ENCODE assay signal across 1 cellular context in genomic region chr9:35102769-35103659, GRCh38.
TF ChIP-seq lines count a peak whose summit lies in the region.

A gene with protein sequence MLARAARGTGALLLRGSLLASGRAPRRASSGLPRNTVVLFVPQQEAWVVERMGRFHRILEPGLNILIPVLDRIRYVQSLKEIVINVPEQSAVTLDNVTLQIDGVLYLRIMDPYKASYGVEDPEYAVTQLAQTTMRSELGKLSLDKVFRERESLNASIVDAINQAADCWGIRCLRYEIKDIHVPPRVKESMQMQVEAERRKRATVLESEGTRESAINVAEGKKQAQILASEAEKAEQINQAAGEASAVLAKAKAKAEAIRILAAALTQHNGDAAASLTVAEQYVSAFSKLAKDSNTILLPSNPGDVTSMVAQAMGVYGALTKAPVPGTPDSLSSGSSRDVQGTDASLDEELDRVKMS (minus strand): TSS chr9:35103131. CDS start chr9:35103094, 37 bp downstream.

TF ChIP-seq in HepG2, 621 proteins besides CTCF, POLR2A, EP300 and RAD21 (continued from another document and continues in another):
- TF ChIP-seq ZNF256 (CRISPR knock-in tag; conservative IDR thresholded peaks at IDR 0.05) (no peak), ZNF432 (CRISPR knock-in tag; IDR thresholded peaks at IDR 0.05; ENCODE audit: borderline replicate concordance) (no peak), FLYWCH1 (CRISPR knock-in tag; IDR thresholded peaks at IDR 0.05) (no peak), ZMAT5 (CRISPR knock-in tag; IDR thresholded peaks at IDR 0.05; ENCODE audit: borderline replicate concordance, low read depth) (no peak), NFIC (IDR thresholded peaks at IDR 0.05; ENCODE audit: low read length) (0 out of 2 replicates have a peak, but pooled peaks have one; percentile 7), CREM (IDR thresholded peaks at IDR 0.05) (peak; percentile 76), CREM (CRISPR knock-in tag; IDR thresholded peaks at IDR 0.05) (no peak), SP5 (CRISPR knock-in tag; IDR thresholded peaks at IDR 0.05; ENCODE audit: borderline replicate concordance, low read depth) (no peak), ZSCAN12 (CRISPR knock-in tag; IDR thresholded peaks at IDR 0.05) (no peak), ZNF619 (CRISPR knock-in tag; IDR thresholded peaks at IDR 0.05) (no peak), ZNF292 (CRISPR knock-in tag; IDR thresholded peaks at IDR 0.05; ENCODE audit: borderline replicate concordance, low read depth) (no peak), SRY (CRISPR knock-in tag; IDR thresholded peaks at IDR 0.05) (no peak; the same call in 1 of the 2 replicates), ZNF232 (CRISPR knock-in tag; IDR thresholded peaks at IDR 0.05; ENCODE audit: borderline replicate concordance) (peak; percentile 85; the same call in 1 of the 2 replicates), CENPBD1 (CRISPR knock-in tag; IDR thresholded peaks at IDR 0.05; ENCODE audit: borderline replicate concordance, low read depth) (no peak), KDM3A (CRISPR knock-in tag; IDR thresholded peaks at IDR 0.05; ENCODE audit: low read depth) (peak; percentile 87; the same call in 1 of the 2 replicates), MIXL1 (CRISPR knock-in tag; IDR thresholded peaks at IDR 0.05) (peak; percentile 65; the same call in 1 of the 2 replicates), LBX2 (CRISPR knock-in tag; IDR thresholded peaks at IDR 0.05; ENCODE audit: borderline replicate concordance) (no peak), PHF20 (CRISPR knock-in tag; IDR thresholded peaks at IDR 0.05) (peak; percentile 98), PAF1 (CRISPR knock-in tag; IDR thresholded peaks at IDR 0.05) (no peak), MED8 (CRISPR knock-in tag; IDR thresholded peaks at IDR 0.05; ENCODE audit: insufficient replicate concordance) (no peak), ZNF891 (CRISPR knock-in tag; IDR thresholded peaks at IDR 0.05) (no peak), HIC2 (CRISPR knock-in tag; IDR thresholded peaks at IDR 0.05; ENCODE audit: low read depth) (no peak), CREBL2 (CRISPR knock-in tag; IDR thresholded peaks at IDR 0.05; ENCODE audit: borderline replicate concordance) (no peak), ZNF782 (CRISPR knock-in tag; IDR thresholded peaks at IDR 0.05; ENCODE audit: borderline replicate concordance) (no peak), RXRA (CRISPR knock-in tag; IDR thresholded peaks at IDR 0.05) (peak; percentile 72; the same call in 1 of the 2 replicates), NFE2L2 (IDR thresholded peaks at IDR 0.05; ENCODE audit: low read length) (no peak), FOXO1 (CRISPR knock-in tag; IDR thresholded peaks at IDR 0.05) (peak; percentile 67), ZNF160 (CRISPR knock-in tag; IDR thresholded peaks at IDR 0.05) (peak; percentile 36; the same call in 1 of the 2 replicates), GATAD1 (CRISPR knock-in tag; IDR thresholded peaks at IDR 0.05) (peak; percentile 99), NFRKB (IDR thresholded peaks at IDR 0.05) (no peak), CEBPG (CRISPR knock-in tag; IDR thresholded peaks at IDR 0.05) (peak; percentile 27; the same call in 1 of the 2 replicates), ZNF549 (CRISPR knock-in tag; IDR thresholded peaks at IDR 0.05) (no peak), ZNF367 (CRISPR knock-in tag; IDR thresholded peaks at IDR 0.05; ENCODE audit: borderline replicate concordance) (no peak), RFXAP (CRISPR knock-in tag; IDR thresholded peaks at IDR 0.05; ENCODE audit: borderline replicate concordance) (peak; percentile 92), HCFC1 (IDR thresholded peaks at IDR 0.05; ENCODE audit: low read depth, low read length) (peak; percentile 76), HNF4G (IDR thresholded peaks at IDR 0.05; ENCODE audit: borderline replicate concordance, low read depth, low read length) (peak; percentile 24; the same call in 1 of the 2 replicates), HNF4G (CRISPR knock-in tag; IDR thresholded peaks at IDR 0.05; ENCODE audit: borderline replicate concordance, low read depth) (peak; percentile 51; the same call in 1 of the 2 replicates), GABPA (IDR thresholded peaks at IDR 0.05; ENCODE audit: low read depth, low read length) (peak; percentile 100), GABPA (CRISPR knock-in tag; IDR thresholded peaks at IDR 0.05; ENCODE audit: low read depth) (peak; percentile 100), MTA3 (CRISPR knock-in tag; IDR thresholded peaks at IDR 0.05) (no peak), ZNF354B (CRISPR knock-in tag; IDR thresholded peaks at IDR 0.05) (no peak), ZNF839 (CRISPR knock-in tag; IDR thresholded peaks at IDR 0.05; ENCODE audit: borderline replicate concordance) (0 out of 2 replicates have a peak, but pooled peaks have one; percentile 67), DR1 (CRISPR knock-in tag; IDR thresholded peaks at IDR 0.05) (peak; percentile 78), ZNF317 (CRISPR knock-in tag; IDR thresholded peaks at IDR 0.05) (no peak), TCF12 (IDR thresholded peaks at IDR 0.05) (no peak), TCF12 (CRISPR knock-in tag; IDR thresholded peaks at IDR 0.05) (no peak), ZNF674 (CRISPR knock-in tag; IDR thresholded peaks at IDR 0.05; ENCODE audit: low read depth) (no peak), HOXA3 (CRISPR knock-in tag; IDR thresholded peaks at IDR 0.05) (peak; percentile 84), SMYD3 (CRISPR knock-in tag; IDR thresholded peaks at IDR 0.05) (no peak)
- TF ChIP-seq, protein P1, sequence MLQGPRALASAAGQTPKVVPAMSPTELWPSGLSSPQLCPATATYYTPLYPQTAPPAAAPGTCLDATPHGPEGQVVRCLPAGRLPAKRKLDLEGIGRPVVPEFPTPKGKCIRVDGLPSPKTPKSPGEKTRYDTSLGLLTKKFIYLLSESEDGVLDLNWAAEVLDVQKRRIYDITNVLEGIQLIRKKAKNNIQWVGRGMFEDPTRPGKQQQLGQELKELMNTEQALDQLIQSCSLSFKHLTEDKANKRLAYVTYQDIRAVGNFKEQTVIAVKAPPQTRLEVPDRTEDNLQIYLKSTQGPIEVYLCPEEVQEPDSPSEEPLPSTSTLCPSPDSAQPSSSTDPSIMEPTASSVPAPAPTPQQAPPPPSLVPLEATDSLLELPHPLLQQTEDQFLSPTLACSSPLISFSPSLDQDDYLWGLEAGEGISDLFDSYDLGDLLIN (CRISPR knock-in tag; IDR thresholded peaks at IDR 0.05; ENCODE audit: borderline replicate concordance): no peak
- TF ChIP-seq, protein P2, sequence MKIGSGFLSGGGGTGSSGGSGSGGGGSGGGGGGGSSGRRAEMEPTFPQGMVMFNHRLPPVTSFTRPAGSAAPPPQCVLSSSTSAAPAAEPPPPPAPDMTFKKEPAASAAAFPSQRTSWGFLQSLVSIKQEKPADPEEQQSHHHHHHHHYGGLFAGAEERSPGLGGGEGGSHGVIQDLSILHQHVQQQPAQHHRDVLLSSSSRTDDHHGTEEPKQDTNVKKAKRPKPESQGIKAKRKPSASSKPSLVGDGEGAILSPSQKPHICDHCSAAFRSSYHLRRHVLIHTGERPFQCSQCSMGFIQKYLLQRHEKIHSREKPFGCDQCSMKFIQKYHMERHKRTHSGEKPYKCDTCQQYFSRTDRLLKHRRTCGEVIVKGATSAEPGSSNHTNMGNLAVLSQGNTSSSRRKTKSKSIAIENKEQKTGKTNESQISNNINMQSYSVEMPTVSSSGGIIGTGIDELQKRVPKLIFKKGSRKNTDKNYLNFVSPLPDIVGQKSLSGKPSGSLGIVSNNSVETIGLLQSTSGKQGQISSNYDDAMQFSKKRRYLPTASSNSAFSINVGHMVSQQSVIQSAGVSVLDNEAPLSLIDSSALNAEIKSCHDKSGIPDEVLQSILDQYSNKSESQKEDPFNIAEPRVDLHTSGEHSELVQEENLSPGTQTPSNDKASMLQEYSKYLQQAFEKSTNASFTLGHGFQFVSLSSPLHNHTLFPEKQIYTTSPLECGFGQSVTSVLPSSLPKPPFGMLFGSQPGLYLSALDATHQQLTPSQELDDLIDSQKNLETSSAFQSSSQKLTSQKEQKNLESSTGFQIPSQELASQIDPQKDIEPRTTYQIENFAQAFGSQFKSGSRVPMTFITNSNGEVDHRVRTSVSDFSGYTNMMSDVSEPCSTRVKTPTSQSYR (CRISPR knock-in tag; IDR thresholded peaks at IDR 0.05; ENCODE audit: borderline replicate concordance): peak; percentile 64
- TF ChIP-seq, protein P3, sequence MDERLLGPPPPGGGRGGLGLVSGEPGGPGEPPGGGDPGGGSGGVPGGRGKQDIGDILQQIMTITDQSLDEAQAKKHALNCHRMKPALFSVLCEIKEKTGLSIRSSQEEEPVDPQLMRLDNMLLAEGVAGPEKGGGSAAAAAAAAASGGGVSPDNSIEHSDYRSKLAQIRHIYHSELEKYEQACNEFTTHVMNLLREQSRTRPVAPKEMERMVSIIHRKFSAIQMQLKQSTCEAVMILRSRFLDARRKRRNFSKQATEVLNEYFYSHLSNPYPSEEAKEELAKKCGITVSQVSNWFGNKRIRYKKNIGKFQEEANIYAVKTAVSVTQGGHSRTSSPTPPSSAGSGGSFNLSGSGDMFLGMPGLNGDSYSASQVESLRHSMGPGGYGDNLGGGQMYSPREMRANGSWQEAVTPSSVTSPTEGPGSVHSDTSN (CRISPR knock-in tag; IDR thresholded peaks at IDR 0.05): no peak
- TF ChIP-seq, protein P4, sequence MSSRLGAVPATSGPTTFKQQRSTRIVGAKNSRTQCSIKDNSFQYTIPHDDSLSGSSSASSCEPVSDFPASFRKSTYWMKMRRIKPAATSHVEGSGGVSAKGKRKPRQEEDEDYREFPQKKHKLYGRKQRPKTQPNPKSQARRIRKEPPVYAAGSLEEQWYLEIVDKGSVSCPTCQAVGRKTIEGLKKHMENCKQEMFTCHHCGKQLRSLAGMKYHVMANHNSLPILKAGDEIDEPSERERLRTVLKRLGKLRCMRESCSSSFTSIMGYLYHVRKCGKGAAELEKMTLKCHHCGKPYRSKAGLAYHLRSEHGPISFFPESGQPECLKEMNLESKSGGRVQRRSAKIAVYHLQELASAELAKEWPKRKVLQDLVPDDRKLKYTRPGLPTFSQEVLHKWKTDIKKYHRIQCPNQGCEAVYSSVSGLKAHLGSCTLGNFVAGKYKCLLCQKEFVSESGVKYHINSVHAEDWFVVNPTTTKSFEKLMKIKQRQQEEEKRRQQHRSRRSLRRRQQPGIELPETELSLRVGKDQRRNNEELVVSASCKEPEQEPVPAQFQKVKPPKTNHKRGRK (CRISPR knock-in tag; IDR thresholded peaks at IDR 0.05): peak; percentile 51; the same call in 1 of the 2 replicates
- TF ChIP-seq, protein P5, sequence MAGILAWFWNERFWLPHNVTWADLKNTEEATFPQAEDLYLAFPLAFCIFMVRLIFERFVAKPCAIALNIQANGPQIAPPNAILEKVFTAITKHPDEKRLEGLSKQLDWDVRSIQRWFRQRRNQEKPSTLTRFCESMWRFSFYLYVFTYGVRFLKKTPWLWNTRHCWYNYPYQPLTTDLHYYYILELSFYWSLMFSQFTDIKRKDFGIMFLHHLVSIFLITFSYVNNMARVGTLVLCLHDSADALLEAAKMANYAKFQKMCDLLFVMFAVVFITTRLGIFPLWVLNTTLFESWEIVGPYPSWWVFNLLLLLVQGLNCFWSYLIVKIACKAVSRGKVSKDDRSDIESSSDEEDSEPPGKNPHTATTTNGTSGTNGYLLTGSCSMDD (CRISPR knock-in tag; IDR thresholded peaks at IDR 0.05): no peak
- TF ChIP-seq, protein P6, sequence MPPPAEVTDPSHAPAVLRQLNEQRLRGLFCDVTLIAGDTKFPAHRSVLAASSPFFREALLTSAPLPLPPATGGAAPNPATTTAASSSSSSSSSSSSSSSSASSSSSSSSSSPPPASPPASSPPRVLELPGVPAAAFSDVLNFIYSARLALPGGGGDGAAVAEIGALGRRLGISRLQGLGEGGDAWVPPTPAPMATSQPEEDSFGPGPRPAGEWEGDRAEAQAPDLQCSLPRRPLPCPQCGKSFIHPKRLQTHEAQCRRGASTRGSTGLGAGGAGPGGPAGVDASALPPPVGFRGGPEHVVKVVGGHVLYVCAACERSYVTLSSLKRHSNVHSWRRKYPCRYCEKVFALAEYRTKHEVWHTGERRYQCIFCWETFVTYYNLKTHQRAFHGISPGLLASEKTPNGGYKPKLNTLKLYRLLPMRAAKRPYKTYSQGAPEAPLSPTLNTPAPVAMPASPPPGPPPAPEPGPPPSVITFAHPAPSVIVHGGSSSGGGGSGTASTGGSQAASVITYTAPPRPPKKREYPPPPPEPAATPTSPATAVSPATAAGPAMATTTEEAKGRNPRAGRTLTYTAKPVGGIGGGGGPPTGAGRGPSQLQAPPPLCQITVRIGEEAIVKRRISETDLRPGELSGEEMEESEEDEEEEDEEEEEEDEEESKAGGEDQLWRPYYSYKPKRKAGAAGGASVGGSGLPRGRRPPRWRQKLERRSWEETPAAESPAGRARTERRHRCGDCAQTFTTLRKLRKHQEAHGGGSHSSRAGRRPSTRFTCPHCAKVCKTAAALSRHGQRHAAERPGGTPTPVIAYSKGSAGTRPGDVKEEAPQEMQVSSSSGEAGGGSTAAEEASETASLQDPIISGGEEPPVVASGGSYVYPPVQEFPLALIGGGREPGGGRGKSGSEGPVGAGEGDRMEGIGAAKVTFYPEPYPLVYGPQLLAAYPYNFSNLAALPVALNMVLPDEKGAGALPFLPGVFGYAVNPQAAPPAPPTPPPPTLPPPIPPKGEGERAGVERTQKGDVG (CRISPR knock-in tag; IDR thresholded peaks at IDR 0.05; ENCODE audit: borderline replicate concordance): peak; percentile 67; the same call in 1 of the 2 replicates
- TF ChIP-seq, protein P7, sequence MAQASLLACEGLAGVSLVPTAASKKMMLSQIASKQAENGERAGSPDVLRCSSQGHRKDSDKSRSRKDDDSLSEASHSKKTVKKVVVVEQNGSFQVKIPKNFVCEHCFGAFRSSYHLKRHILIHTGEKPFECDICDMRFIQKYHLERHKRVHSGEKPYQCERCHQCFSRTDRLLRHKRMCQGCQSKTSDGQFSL (CRISPR knock-in tag; IDR thresholded peaks at IDR 0.05): peak; percentile 64; the same call in 1 of the 2 replicates
